In genomic region chr7:5360021-5360420, GRCh38 we compare ENCODE assay signal across 1 cellular context.
TF ChIP-seq lines count a peak whose summit lies in the region.

No MANE protein-coding gene starts in this region.

TF ChIP-seq in HEK293, 187 proteins besides CTCF, POLR2A, EP300 and RAD21 (continued from another document):
- TF ChIP-seq ZNF518A (tag by site-specific recombination; conservative IDR thresholded peaks at IDR 0.05; ENCODE audit: low read depth) (peak; percentile 75), ZNF654 (tag by site-specific recombination; IDR thresholded peaks at IDR 0.05; ENCODE audit: low read depth) (peak; percentile 14; the same call in 1 of the 2 replicates), ZNF623 (tag by site-specific recombination; IDR thresholded peaks at IDR 0.05) (peak; percentile 49; the same call in 1 of the 2 replicates), ZNF394 (tag by site-specific recombination; IDR thresholded peaks at IDR 0.05; ENCODE audit: borderline replicate concordance) (peak; percentile 89)
